In genomic region chr17:27861979-27862378, GRCh38 we compare ENCODE assay signal across 21 cellular contexts. TPM values are rescaled to one million over a fixed set of nuclear protein-coding genes. Genes with fewer than 3 reads are reported as not detected.
DNase-seq lines count a peak whose midpoint lies in the region; ATAC-seq and TF ChIP-seq lines count a peak whose summit lies in the region.
"Had no signal": no experiment of that assay in that cellular context is flagged by ENCODE, and none has a peak within 500 bp of the region (broad histone marks: within the 10 kb centered on the region; RNA-seq: fewer than 3 reads in every experiment).

No MANE protein-coding gene starts in this region.

- no peak for TF ChIP-seq EP300 in suprapubic skin (IDR thresholded peaks at IDR 0.05)

- no peaks in the 10 kb centered on the region for H3K9me3 ChIP-seq in colonic mucosa
- no peaks in the 10 kb centered on the region for H3K9me3 ChIP-seq in trophoblast cell (ENCODE audit: insufficient read depth, low read depth, low read length)
- no peaks in the 10 kb centered on the region for H3K9me3 ChIP-seq in suprapubic skin
- H3K9me3 ChIP-seq: A549, prostate gland, spleen, thyroid gland had no signal

- H3K9me3 Mint-ChIP-seq in HFFc6: no peaks in the 10 kb centered on the region
- H3K9me3 Mint-ChIP-seq: activated T-cell treated with anti-CD3 and anti-CD28 coated beads, Interleukin-2, amount 50 U/mL, for 24 hours; nephron had no signal

- H3K4me3 Mint-ChIP-seq in HFFc6: no peak overlapping the region
- H3K4me3 Mint-ChIP-seq: activated T-cell treated with anti-CD3 and anti-CD28 coated beads, Interleukin-2, amount 50 U/mL, for 24 hours; nephron had no signal

- H3K4me3 ChIP-seq in colonic mucosa (no peak overlapping the region), trophoblast cell (ENCODE audit: low read depth, low read length) (no peak overlapping the region), suprapubic skin (no peak overlapping the region), lower leg skin (ENCODE audit: low read depth, poor library complexity, severe bottlenecking) (no peak overlapping the region)
- H3K4me3 ChIP-seq: A549; BLaER1 treated with 17β-estradiol and CSF1 and Interleukin-3, amounts not matched to agents 10 nM and 100 nM; prostate gland; spleen; thyroid gland had no signal

- no peaks in the 10 kb centered on the region for H3K4me1 Mint-ChIP-seq in HFFc6 (ENCODE audit: low read depth)
- H3K4me1 Mint-ChIP-seq: nephron had no signal

- H2AK5ac ChIP-seq in trophoblast cell (ENCODE audit: low read length): no peak overlapping the region

- no peak overlapping the region for H3K23ac ChIP-seq in trophoblast cell (ENCODE audit: low read length)

- peak; percentile 55 to 56 for ATAC-seq in activated CD4-positive, CD25-positive, alpha-beta regulatory T cell treated with anti-CD3 and anti-CD28 coated beads, Interleukin-2, amount 50 U/mL, for 24 hours

- H3K27me3 Mint-ChIP-seq in HFFc6 (ENCODE audit: insufficient read depth): peaks cover 30% of the 10 kb centered on the region
- H3K27me3 Mint-ChIP-seq: activated T-cell treated with anti-CD3 and anti-CD28 coated beads, Interleukin-2, amount 50 U/mL, for 24 hours had no signal

- TF ChIP-seq CTCF in colonic mucosa (IDR thresholded peaks at IDR 0.05) (no peak), suprapubic skin (IDR thresholded peaks at IDR 0.05) (no peak), lower leg skin (IDR thresholded peaks at IDR 0.05) (no peak), HFFc6 (IDR thresholded peaks at IDR 0.05) (no peak)

- no peaks in the 10 kb centered on the region for H3K36me3 Mint-ChIP-seq in HFFc6 (ENCODE audit: low read depth)

- no peak overlapping the region for H4K91ac ChIP-seq in trophoblast cell (ENCODE audit: low read depth, low read length)

- no peak overlapping the region for H2BK120ac ChIP-seq in trophoblast cell (ENCODE audit: insufficient read depth, low read length, poor library complexity)

- no peak overlapping the region for H3K4me2 ChIP-seq in trophoblast cell (ENCODE audit: low read length)
- H3K4me2 ChIP-seq: A549; BLaER1 treated with 17β-estradiol and CSF1 and Interleukin-3, amounts not matched to agents 10 nM and 100 nM had no signal

- no peak for TF ChIP-seq POLR2A in suprapubic skin (IDR thresholded peaks at IDR 0.05)
- no peak for TF ChIP-seq POLR2A in lower leg skin (IDR thresholded peaks at IDR 0.05)

- no peaks in the 10 kb centered on the region for H3K4me1 ChIP-seq in colonic mucosa
- H3K4me1 ChIP-seq in trophoblast cell (ENCODE audit: control insufficient read depth in 1 of 2, insufficient read depth in 2 of 2, low read length in 2 of 2): no peaks in the 10 kb centered on the region
- no peaks in the 10 kb centered on the region for H3K4me1 ChIP-seq in suprapubic skin
- H3K4me1 ChIP-seq: A549; BLaER1 treated with 17β-estradiol and CSF1 and Interleukin-3, amounts not matched to agents 10 nM and 100 nM; prostate gland; spleen; thyroid gland had no signal

- no peak overlapping the region for H4K8ac ChIP-seq in trophoblast cell (ENCODE audit: low read depth, low read length)

- H2BK12ac ChIP-seq in trophoblast cell (ENCODE audit: low read length): no peak overlapping the region

- H3K36me3 ChIP-seq in colonic mucosa (no peaks in the 10 kb centered on the region), trophoblast cell (ENCODE audit: control insufficient read depth in 1 of 2, insufficient read depth in 2 of 2, low read length in 2 of 2) (no peaks in the 10 kb centered on the region), suprapubic skin (no peaks in the 10 kb centered on the region)
- H3K36me3 ChIP-seq: BLaER1 treated with 17β-estradiol and CSF1 and Interleukin-3, amounts not matched to agents 10 nM and 100 nM; prostate gland; spleen; thyroid gland had no signal

- H3K27ac ChIP-seq in colonic mucosa (no peak overlapping the region), trophoblast cell (ENCODE audit: low read depth, low read length) (no peak overlapping the region), suprapubic skin (no peak overlapping the region)
- H3K27ac ChIP-seq: A549; BLaER1 treated with 17β-estradiol and CSF1 and Interleukin-3, amounts not matched to agents 10 nM and 100 nM; prostate gland; spleen; thyroid gland had no signal

- no peak overlapping the region for H3K27ac Mint-ChIP-seq in HFFc6
- H3K27ac Mint-ChIP-seq: activated T-cell treated with anti-CD3 and anti-CD28 coated beads, Interleukin-2, amount 50 U/mL, for 24 hours; nephron had no signal

- WGBS in trophoblast cell (ENCODE audit: extremely low coverage, insufficient coverage, insufficient read length): no CpG with 5 or more reads among the region's 4 CpGs
- WGBS in suprapubic skin: 89% methylated on average over 4 of the region's 4 CpGs
- 94 to 95% methylated on average over 4 of the region's 4 CpGs for whole genome bisulfite sequencing in lower leg skin, 2 donors

- H3K14ac ChIP-seq in trophoblast cell (ENCODE audit: low read length): no peak overlapping the region

- H3K9ac ChIP-seq in colonic mucosa (ENCODE audit: low read depth in 2 of 2, low read length in 2 of 2) (no peak overlapping the region), trophoblast cell (ENCODE audit: low read length) (no peak overlapping the region)
- H3K9ac ChIP-seq: BLaER1 treated with 17β-estradiol and CSF1 and Interleukin-3, amounts not matched to agents 10 nM and 100 nM had no signal

- no peaks in the 10 kb centered on the region for H3K79me1 ChIP-seq in trophoblast cell (ENCODE audit: low read length)

- no peak for DNase-seq in activated CD4-positive, CD25-positive, alpha-beta regulatory T cell (lab: John Stamatoyannopoulos, UW)
- peak; percentile 15 for DNase-seq in M059J (ENCODE audit: low read depth)
- DNase-seq in colonic mucosa: peak; percentile 67
- peak; percentile 86 to 89 for DNase-seq in trophoblast cell
- DNase-seq in suprapubic skin (ENCODE audit: low spot score in 2 of 2): no peak
- DNase-seq in lower leg skin (ENCODE audit: low spot score in 2 of 2): no peak
- no peak for DNase-seq in HFFc6
- DNase-seq: activated CD4-positive, alpha-beta T cell treated with anti-CD3 and anti-CD28 coated beads, Interleukin-2, amount 50 U/mL, for 4 hours; activated T-cell treated with anti-CD3 and anti-CD28 coated beads, Interleukin-2, amount 50 U/mL, for 24 hours; central memory CD4-positive, alpha-beta T cell; effector CD8-positive, alpha-beta T cell; islet precursor cell; MM.1S; NCI-H1694 treated with DMSO at 0.1 percent for 48 hours; spleen; thyroid gland had no signal

- no peaks in the 10 kb centered on the region for H3K79me2 ChIP-seq in trophoblast cell (ENCODE audit: control insufficient read depth, insufficient read depth, low read length, poor library complexity)

- H2AFZ ChIP-seq in trophoblast cell (ENCODE audit: insufficient read depth, low read length, poor library complexity): no peak overlapping the region

- H3K27me3 ChIP-seq in colonic mucosa: no peaks in the 10 kb centered on the region
- H3K27me3 ChIP-seq in trophoblast cell (ENCODE audit: insufficient read depth, low read length): no peaks in the 10 kb centered on the region
- H3K27me3 ChIP-seq in suprapubic skin: no peaks in the 10 kb centered on the region
- H3K27me3 ChIP-seq: BLaER1 treated with 17β-estradiol and CSF1 and Interleukin-3, amounts not matched to agents 10 nM and 100 nM; spleen; thyroid gland had no signal

- intact Hi-C loops in colonic mucosa (cut with DNase I) (no loop called here), lower leg skin (cut with DNase I; ENCODE audit: low total_unique reads) (no loop called here)

- no peak overlapping the region for H2BK5ac ChIP-seq in trophoblast cell (ENCODE audit: low read depth, low read length, poor library complexity)

- H4K12ac ChIP-seq in trophoblast cell (ENCODE audit: low read depth, low read length): no peak overlapping the region

- H3K18ac ChIP-seq in trophoblast cell (ENCODE audit: low read length): no peak overlapping the region

- H3K4ac ChIP-seq in trophoblast cell (ENCODE audit: low read depth, low read length): no peak overlapping the region

RNA-seq across cellular contexts. Expression of gene LYRM9, which starts 31.2 kb away (rescaled TPM):
- 2.0 and 7.2 TPM in 2 replicates for total RNA-seq in M059J (2014; rRNA removed; shearing (Covaris generic))
- total RNA-seq in colonic mucosa (1 to 10 TPM; 2.7 to 2.9 TPM), suprapubic skin (10 to 100 TPM; 12.3 to 35.4 (median 15.2) TPM), lower leg skin (10 to 100 TPM in 3 of 4 donors, 1 to 10 TPM in 1; 5.5 to 23.4 (median 22.8) TPM)
- polyA plus RNA-seq in trophoblast cell (2013): 3.0 and 3.9 TPM in 2 replicates
- 1 to 10 TPM; 2.2 to 3.6 (median 2.9) TPM for total RNA-seq in HFFc6 (2021; fragmentation: NEBNext Ultra II Directional; extraction: Animal tissue kit (Norgen Biotek cat#: 25700))

Comparison
In these comparisons a context has a peak if more than half of its experiments do, and no peak if none do; other contexts are left out.
1. DNase-seq: peak in M059J (single experiment), colonic mucosa (single experiment) and trophoblast cell (2 of 2); none in activated CD4-positive, CD25-positive, alpha-beta regulatory T cell (0 of 4), suprapubic skin (0 of 2), lower leg skin (0 of 2) and HFFc6 (single experiment).